ENCODE assay signal across 8 cellular contexts in genomic region chr10:34250722-34251121, GRCh38.
"Had no signal": no experiment of that assay in that cellular context is flagged by ENCODE, and none has a peak within 500 bp of the region (broad histone marks: within the 10 kb centered on the region; RNA-seq: fewer than 3 reads in every experiment).

No MANE protein-coding gene starts in this region.

- H3K9ac ChIP-seq: KMS-11 had no signal

- FAIRE-seq: H1, H54, HepG2 had no signal

- H3K27ac ChIP-seq: KMS-11 had no signal

- H3K4me3 ChIP-seq: GM23338 had no signal

- H2AFZ ChIP-seq: GM23338 had no signal

- ATAC-seq: GM23338, HepG2 had no signal

- DNase-seq: H9, HCEC 1CT, KBM-7 had no signal

- H3K4me2 ChIP-seq: GM23338, KMS-11 had no signal
